1 cellular context compared by ENCODE assay signal in the genomic region with DNA sequence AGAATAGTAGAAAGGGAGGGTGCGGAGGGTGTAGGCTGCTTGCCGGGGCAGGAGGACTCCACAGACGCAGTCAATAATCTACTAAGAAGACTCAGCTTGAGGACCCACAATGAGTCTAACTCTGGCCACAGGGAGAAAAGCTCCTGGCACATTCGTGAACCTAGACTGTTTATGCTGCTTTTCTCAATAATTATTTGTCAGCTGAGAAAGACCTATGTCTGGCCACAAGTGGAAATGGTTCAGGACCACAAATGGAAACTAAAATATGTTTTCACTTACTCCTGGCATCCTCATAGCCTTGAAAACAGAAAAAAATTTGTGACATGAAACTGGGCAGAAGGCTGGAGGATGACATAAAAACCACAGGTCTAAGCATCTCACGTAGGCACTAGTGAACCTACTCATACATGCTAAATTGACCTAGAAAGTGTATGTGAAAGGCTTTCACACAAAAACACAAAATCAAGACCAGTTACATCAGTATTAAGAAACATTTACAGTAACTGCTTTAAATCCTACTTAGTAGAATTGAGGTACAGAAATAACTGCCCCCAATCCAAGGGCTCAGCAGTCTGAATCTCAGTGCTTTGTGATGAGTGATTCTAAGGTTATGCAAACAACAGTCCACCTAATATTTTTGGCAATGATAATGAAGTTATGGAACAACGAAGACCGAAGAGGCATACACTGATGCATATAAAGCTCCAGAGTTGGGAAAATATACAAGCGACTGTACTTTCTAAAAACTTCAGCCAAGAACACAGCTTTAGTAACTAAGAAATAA.
TF ChIP-seq lines count a peak whose summit lies in the region.

No MANE protein-coding gene starts in this region.

TF ChIP-seq in WTC11, 78 proteins besides CTCF, POLR2A, EP300 and RAD21 (continued from another document):
- TF ChIP-seq, protein P1, sequence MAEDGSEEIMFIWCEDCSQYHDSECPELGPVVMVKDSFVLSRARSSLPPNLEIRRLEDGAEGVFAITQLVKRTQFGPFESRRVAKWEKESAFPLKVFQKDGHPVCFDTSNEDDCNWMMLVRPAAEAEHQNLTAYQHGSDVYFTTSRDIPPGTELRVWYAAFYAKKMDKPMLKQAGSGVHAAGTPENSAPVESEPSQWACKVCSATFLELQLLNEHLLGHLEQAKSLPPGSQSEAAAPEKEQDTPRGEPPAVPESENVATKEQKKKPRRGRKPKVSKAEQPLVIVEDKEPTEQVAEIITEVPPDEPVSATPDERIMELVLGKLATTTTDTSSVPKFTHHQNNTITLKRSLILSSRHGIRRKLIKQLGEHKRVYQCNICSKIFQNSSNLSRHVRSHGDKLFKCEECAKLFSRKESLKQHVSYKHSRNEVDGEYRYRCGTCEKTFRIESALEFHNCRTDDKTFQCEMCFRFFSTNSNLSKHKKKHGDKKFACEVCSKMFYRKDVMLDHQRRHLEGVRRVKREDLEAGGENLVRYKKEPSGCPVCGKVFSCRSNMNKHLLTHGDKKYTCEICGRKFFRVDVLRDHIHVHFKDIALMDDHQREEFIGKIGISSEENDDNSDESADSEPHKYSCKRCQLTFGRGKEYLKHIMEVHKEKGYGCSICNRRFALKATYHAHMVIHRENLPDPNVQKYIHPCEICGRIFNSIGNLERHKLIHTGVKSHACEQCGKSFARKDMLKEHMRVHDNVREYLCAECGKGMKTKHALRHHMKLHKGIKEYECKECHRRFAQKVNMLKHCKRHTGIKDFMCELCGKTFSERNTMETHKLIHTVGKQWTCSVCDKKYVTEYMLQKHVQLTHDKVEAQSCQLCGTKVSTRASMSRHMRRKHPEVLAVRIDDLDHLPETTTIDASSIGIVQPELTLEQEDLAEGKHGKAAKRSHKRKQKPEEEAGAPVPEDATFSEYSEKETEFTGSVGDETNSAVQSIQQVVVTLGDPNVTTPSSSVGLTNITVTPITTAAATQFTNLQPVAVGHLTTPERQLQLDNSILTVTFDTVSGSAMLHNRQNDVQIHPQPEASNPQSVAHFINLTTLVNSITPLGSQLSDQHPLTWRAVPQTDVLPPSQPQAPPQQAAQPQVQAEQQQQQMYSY (CRISPR knock-in tag; IDR thresholded peaks at IDR 0.05) = no peak
- TF ChIP-seq NFATC4 (CRISPR knock-in tag; IDR thresholded peaks at IDR 0.05) (no peak), GTF2I (CRISPR knock-in tag; conservative IDR thresholded peaks at IDR 0.05) (no peak), ZNF138 (CRISPR knock-in tag; conservative IDR thresholded peaks at IDR 0.05) (no peak), IRF2 (CRISPR knock-in tag; IDR thresholded peaks at IDR 0.05; ENCODE audit: borderline replicate concordance, low read depth) (no peak), JAZF1 (CRISPR knock-in tag; IDR thresholded peaks at IDR 0.05) (no peak)
- TF ChIP-seq, protein P2, sequence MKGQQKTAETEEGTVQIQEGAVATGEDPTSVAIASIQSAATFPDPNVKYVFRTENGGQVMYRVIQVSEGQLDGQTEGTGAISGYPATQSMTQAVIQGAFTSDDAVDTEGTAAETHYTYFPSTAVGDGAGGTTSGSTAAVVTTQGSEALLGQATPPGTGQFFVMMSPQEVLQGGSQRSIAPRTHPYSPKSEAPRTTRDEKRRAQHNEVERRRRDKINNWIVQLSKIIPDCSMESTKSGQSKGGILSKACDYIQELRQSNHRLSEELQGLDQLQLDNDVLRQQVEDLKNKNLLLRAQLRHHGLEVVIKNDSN (CRISPR knock-in tag; IDR thresholded peaks at IDR 0.05) = no peak
- TF ChIP-seq, protein P3, sequence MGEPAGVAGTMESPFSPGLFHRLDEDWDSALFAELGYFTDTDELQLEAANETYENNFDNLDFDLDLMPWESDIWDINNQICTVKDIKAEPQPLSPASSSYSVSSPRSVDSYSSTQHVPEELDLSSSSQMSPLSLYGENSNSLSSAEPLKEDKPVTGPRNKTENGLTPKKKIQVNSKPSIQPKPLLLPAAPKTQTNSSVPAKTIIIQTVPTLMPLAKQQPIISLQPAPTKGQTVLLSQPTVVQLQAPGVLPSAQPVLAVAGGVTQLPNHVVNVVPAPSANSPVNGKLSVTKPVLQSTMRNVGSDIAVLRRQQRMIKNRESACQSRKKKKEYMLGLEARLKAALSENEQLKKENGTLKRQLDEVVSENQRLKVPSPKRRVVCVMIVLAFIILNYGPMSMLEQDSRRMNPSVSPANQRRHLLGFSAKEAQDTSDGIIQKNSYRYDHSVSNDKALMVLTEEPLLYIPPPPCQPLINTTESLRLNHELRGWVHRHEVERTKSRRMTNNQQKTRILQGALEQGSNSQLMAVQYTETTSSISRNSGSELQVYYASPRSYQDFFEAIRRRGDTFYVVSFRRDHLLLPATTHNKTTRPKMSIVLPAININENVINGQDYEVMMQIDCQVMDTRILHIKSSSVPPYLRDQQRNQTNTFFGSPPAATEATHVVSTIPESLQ (CRISPR knock-in tag; IDR thresholded peaks at IDR 0.05) = no peak
- TF ChIP-seq, protein P4, sequence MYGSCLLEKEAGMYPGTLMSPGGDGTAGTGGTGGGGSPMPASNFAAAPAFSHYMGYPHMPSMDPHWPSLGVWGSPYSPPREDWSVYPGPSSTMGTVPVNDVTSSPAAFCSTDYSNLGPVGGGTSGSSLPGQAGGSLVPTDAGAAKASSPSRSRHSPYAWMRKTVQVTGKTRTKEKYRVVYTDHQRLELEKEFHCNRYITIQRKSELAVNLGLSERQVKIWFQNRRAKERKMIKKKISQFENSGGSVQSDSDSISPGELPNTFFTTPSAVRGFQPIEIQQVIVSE (CRISPR knock-in tag; IDR thresholded peaks at IDR 0.05; ENCODE audit: borderline replicate concordance) = no peak
